ENCODE assay signal across 23 cellular contexts in genomic region chr9:93189369-93190132, GRCh38. TPM values are rescaled to one million over a fixed set of nuclear protein-coding genes. Genes with fewer than 3 reads are reported as not detected.
DNase-seq lines count a peak whose midpoint lies in the region; ATAC-seq and TF ChIP-seq lines count a peak whose summit lies in the region.
"Had no signal": no experiment of that assay in that cellular context is flagged by ENCODE, and none has a peak within 500 bp of the region (broad histone marks: within the 10 kb centered on the region; RNA-seq: fewer than 3 reads in every experiment).

No MANE protein-coding gene starts in this region.

- 61 to 100% methylated on average over 1 to 3 of the region's 21 CpGs for WGBS in gastroesophageal sphincter (ENCODE audit: low coverage in 1 of 2), 2 donors
- 52 to 80% methylated on average over 21 of the region's 21 CpGs for WGBS in sigmoid colon, 2 donors

- TF ChIP-seq POLR2A in gastroesophageal sphincter (IDR thresholded peaks at IDR 0.05) (no peak), sigmoid colon (IDR thresholded peaks at IDR 0.05) (no peak)

- intact Hi-C loops in sigmoid colon (cut with DNase I) = loop anchor here (10.0 kb wide), 1 partner anchor 265 kb away; the partner anchor contains the start of genes FAM120A and FAM120AOS

- H3K27ac ChIP-seq in VCaP = peak overlapping the region; percentile 90; the same call in 1 of the 2 replicates
- H3K27ac ChIP-seq in gastroesophageal sphincter = peak overlapping the region; percentile 51 to 88 (median 88)
- H3K27ac ChIP-seq in layer of hippocampus (ENCODE audit: low read depth, low read length) = peak overlapping the region; percentile 30
- peak overlapping the region; percentile 81 to 89 (median 84) for H3K27ac ChIP-seq in sigmoid colon
- H3K27ac ChIP-seq: PC-9, suprapubic skin had no signal

- no peak for TF ChIP-seq CTCF in VCaP (conservative IDR thresholded peaks at IDR 0.05)
- no peak for TF ChIP-seq CTCF in gastroesophageal sphincter (IDR thresholded peaks at IDR 0.05)
- no peak for TF ChIP-seq CTCF in sigmoid colon (IDR thresholded peaks at IDR 0.05)

- H3K9me3 ChIP-seq in gastroesophageal sphincter = no peaks in the 10 kb centered on the region
- H3K9me3 ChIP-seq in sigmoid colon = no peaks in the 10 kb centered on the region
- H3K9me3 ChIP-seq: suprapubic skin had no signal

- H3K4me3 ChIP-seq in gastroesophageal sphincter (no peak overlapping the region), sigmoid colon (no peak overlapping the region)
- H3K4me3 ChIP-seq: PC-9, suprapubic skin had no signal

- DNase-seq in sigmoid colon (no peak), ACHN (no peak), AML-193 (lab: John Stamatoyannopoulos, UW) (no peak)
- DNase-seq: activated CD4-positive, alpha-beta T cell treated with anti-CD3 and anti-CD28 coated beads for 4 hours; activated CD8-positive, alpha-beta T cell treated with anti-CD3 and anti-CD28 coated beads, Interleukin-2, amount 10 ng/mL, durations not matched to agents 7 days and 5 days; activated naive CD4-positive, alpha-beta T cell treated with anti-CD3 and anti-CD28 coated beads, Interleukin-2, amount 10 ng/mL, durations not matched to agents 7 days and 5 days; CD4-positive, alpha-beta T cell; kidney glomerular epithelial cell; NCI-H1417 treated with DMSO at 0.1 percent for 48 hours; NCI-H2029 treated with DMSO at 0.1 percent for 48 hours; NCI-H2227 treated with DMSO at 0.1 percent for 48 hours; PC-9; stimulated activated CD4-positive, alpha-beta T cell treated with anti-CD3 and anti-CD28 coated beads, Interleukin-15, amount 100 ng/mL, for 24 hours; stimulated activated naive B cell treated with anti-CD40 and anti-IgM and Interleukin-4, amounts not matched to agents 10 μg/mL and 1 μg/mL and 100 μg/mL, for 72 hours had no signal

- H3K4me1 ChIP-seq in gastroesophageal sphincter (peaks cover 0 to 92% (median 19%) of the 10 kb centered on the region in 3 donors), sigmoid colon (peaks cover 4 to 82% (median 73%) of the 10 kb centered on the region in 4 donors)

- no peak for ATAC-seq in gastroesophageal sphincter
- no peak for ATAC-seq in GM18870 (IDR thresholded peaks at IDR 0.05; ENCODE audit: unreplicated experiment)
- no peak for ATAC-seq in GM18517 (IDR thresholded peaks at IDR 0.05; ENCODE audit: unreplicated experiment)
- ATAC-seq: activated CD8-positive, alpha-beta T cell treated with anti-CD3 and anti-CD28 coated beads, Interleukin-2, amount 10 ng/mL, durations not matched to agents 7 days and 5 days; activated T-helper 17 cell treated with anti-CD3 and anti-CD28 coated beads, Interleukin-2, amount 50 U/mL, for 72 hours; stimulated activated naive B cell treated with anti-CD40 and anti-IgM and Interleukin-4, amounts not matched to agents 10 μg/mL and 1 μg/mL and 100 μg/mL, for 72 hours had no signal

- in situ Hi-C loops in ACHN (cut with HindIII; ENCODE audit: low pct_ligation_motif_present, low pct_unique_long_range_greater_than_20kb, low sequenced_read_pairs) = no loop called here

- H3K36me3 ChIP-seq in gastroesophageal sphincter = no peaks in the 10 kb centered on the region
- H3K36me3 ChIP-seq in sigmoid colon = no peaks in the 10 kb centered on the region
- H3K36me3 ChIP-seq: suprapubic skin had no signal

- peaks cover 4% of the 10 kb centered on the region for H3K27me3 ChIP-seq in gastroesophageal sphincter
- H3K27me3 ChIP-seq in layer of hippocampus (ENCODE audit: control insufficient read depth, insufficient read depth, low read length) = peaks cover 5% of the 10 kb centered on the region
- H3K27me3 ChIP-seq in sigmoid colon = no peaks in the 10 kb centered on the region

- TF ChIP-seq EP300 in gastroesophageal sphincter (IDR thresholded peaks at IDR 0.05) = no peak
- no peak for TF ChIP-seq EP300 in sigmoid colon (IDR thresholded peaks at IDR 0.05)

RNA-seq across cellular contexts. Expression of gene WNK2, which starts 5.6 kb away (rescaled TPM):
- 100 to 1,000 TPM in 1 of 4 donors, 10 to 100 TPM in 3; 26.8 to 104 (median 48.6) TPM for total RNA-seq in gastroesophageal sphincter
- 10 to 100 TPM; 16.0 to 95.8 (median 29.0) TPM for total RNA-seq in sigmoid colon
- polyA plus RNA-seq in sigmoid colon = 10 to 100 TPM; 12.6 to 80.1 (median 19.0) TPM
- total RNA-seq: activated CD8-positive, alpha-beta T cell treated with anti-CD3 and anti-CD28 coated beads, Interleukin-2, amount 10 ng/mL, durations not matched to agents 7 days and 5 days; endothelial cell of umbilical vein; LHCN-M2 had no signal
- polyA plus RNA-seq: endothelial cell of umbilical vein had no signal

RNA-seq across cellular contexts. Expression of gene NINJ1, which starts 55.5 kb away (rescaled TPM):
- 10 to 100 TPM; 58.8 to 81.6 (median 75.2) TPM for total RNA-seq in gastroesophageal sphincter
- 100 to 1,000 TPM in 1 of 4 donors, 10 to 100 TPM in 3; 56.5 to 116 (median 69.6) TPM for total RNA-seq in sigmoid colon
- polyA plus RNA-seq in sigmoid colon = 10 to 100 TPM; 28.9 to 58.7 (median 53.5) TPM

Comparison
In these comparisons a context has a peak if more than half of its experiments do, and no peak if none do; other contexts are left out.
1. H3K27ac ChIP-seq: peak in every context shown above with its lines; median percentile 90 in VCaP; 88 in gastroesophageal sphincter; 84 in sigmoid colon; 30 in layer of hippocampus.